Comparison of ENCODE assay signal across 20 cellular contexts in genomic region chrX:141439651-141440050, GRCh38.
DNase-seq lines count a peak whose midpoint lies in the region; TF ChIP-seq lines count a peak whose summit lies in the region.
"Had no signal": no experiment of that assay in that cellular context is flagged by ENCODE, and none has a peak within 500 bp of the region (broad histone marks: within the 10 kb centered on the region; RNA-seq: fewer than 3 reads in every experiment).

No MANE protein-coding gene starts in this region.

- H3K27ac ChIP-seq in A673 (ENCODE audit: low read depth, low read length, poor library complexity, severe bottlenecking): no peak overlapping the region
- H3K27ac ChIP-seq: 22Rv1, SK-N-MC had no signal

- DNase-seq in AG04449 (ENCODE audit: low read depth, low spot score) (peak; percentile 2), M059J (ENCODE audit: low read depth) (peak; percentile 15), choroid plexus epithelial cell (ENCODE audit: low read depth) (peak; percentile 1), fibroblast of the conjunctiva (ENCODE audit: low read depth) (peak; percentile 5), NCI-H2029 (lab: John Stamatoyannopoulos, UW) (no peak), HK-2 (ENCODE audit: unreplicated experiment) (no peak), A673 (ENCODE audit: low spot score) (no peak), cortex of kidney (lab: John Stamatoyannopoulos, UW) (no peak)
- DNase-seq: BE2C; Calu3; CD4-positive, alpha-beta T cell; EL; Karpas-422; NCI-H1092 treated with DMSO at 0.1 percent for 48 hours; NCI-H510A; NCI-H748 treated with DMSO at 0.1 percent for 48 hours; OCI-M1; SHP77 had no signal

- no peak for TF ChIP-seq CTCF in AG04449 (IDR thresholded peaks at IDR 0.05; ENCODE audit: insufficient read depth, low read length, missing control alignments)
- TF ChIP-seq CTCF in choroid plexus epithelial cell (conservative IDR thresholded peaks at IDR 0.05; ENCODE audit: low read depth, low read length): no peak
- TF ChIP-seq CTCF in A673 (conservative IDR thresholded peaks at IDR 0.05; ENCODE audit: low read depth, low read length): no peak

- no peaks in the 10 kb centered on the region for H3K36me3 ChIP-seq in A673 (ENCODE audit: insufficient read depth, low read length, poor library complexity, severe bottlenecking)
- H3K36me3 ChIP-seq: BE2C had no signal

- H3K9me3 ChIP-seq in A673 (ENCODE audit: low read depth, low read length, poor library complexity, severe bottlenecking): peaks cover 3% of the 10 kb centered on the region
- H3K9me3 ChIP-seq: BE2C had no signal

- BruUV-seq in A673 (replicated peaks; lab: Mats Ljungman, UMichigan): no TSS peak

- H3K4me3 ChIP-seq in AG04449 (ENCODE audit: low read depth, low read length): no peak overlapping the region
- no peak overlapping the region for H3K4me3 ChIP-seq in choroid plexus epithelial cell (ENCODE audit: low read depth, low read length)
- H3K4me3 ChIP-seq in A673 (ENCODE audit: low read depth, low read length, poor library complexity, severe bottlenecking): no peak overlapping the region
- H3K4me3 ChIP-seq: SK-N-MC had no signal

- H3K27me3 ChIP-seq in A673 (replicated peaks; ENCODE audit: insufficient read depth, low read depth, low read length, poor library complexity): no peaks in the 10 kb centered on the region
- H3K27me3 ChIP-seq: BE2C had no signal

- no peaks in the 10 kb centered on the region for H3K4me1 ChIP-seq in A673 (ENCODE audit: insufficient read depth, low read length, poor library complexity, severe bottlenecking)
- H3K4me1 ChIP-seq: BE2C had no signal

- POLR2A ChIA-PET in AG04449 (lab: Yijun Ruan, JAX) (no interaction called here), A673 (lab: Charles Lee; ENCODE audit: low non-redundant PET) (no interaction called here)

- CTCF ChIA-PET in AG04449 (lab: Yijun Ruan, JAX): no interaction called here
- CTCF ChIA-PET in A673 (lab: Charles Lee): no interaction called here

- intact Hi-C loops in A673 (cut with micrococcal nuclease; ENCODE audit: unreplicated experiment): no loop called here

Comparison
In these comparisons a context has a peak if more than half of its experiments do, and no peak if none do; other contexts are left out.
1. DNase-seq: peak in AG04449 (single experiment), M059J (single experiment), choroid plexus epithelial cell (single experiment) and fibroblast of the conjunctiva (single experiment); none in NCI-H2029 (single experiment), HK-2 (single experiment), A673 (single experiment) and cortex of kidney (single experiment).